ENCODE assay signal across 1 cellular context in genomic region chr5:141001854-141002666, GRCh38.
TF ChIP-seq lines count a peak whose summit lies in the region.

No MANE protein-coding gene starts in this region.

TF ChIP-seq in A549, 52 proteins besides CTCF, POLR2A, EP300 and RAD21 (continued from another document):
- TF ChIP-seq ATOH8 (CRISPR knock-in tag; IDR thresholded peaks at IDR 0.05; ENCODE audit: low read depth) (no peak), RFX5 (IDR thresholded peaks at IDR 0.05) (no peak), PHF8 (IDR thresholded peaks at IDR 0.05; ENCODE audit: borderline replicate concordance, low read depth) (no peak), KDM1A (IDR thresholded peaks at IDR 0.05; ENCODE audit: low read depth) (no peak), RNF2 (IDR thresholded peaks at IDR 0.05; ENCODE audit: borderline replicate concordance, low read depth) (no peak), BCL3 (IDR thresholded peaks at IDR 0.05) (no peak), FOSB (CRISPR knock-in tag; IDR thresholded peaks at IDR 0.05) (no peak), RCOR1 (IDR thresholded peaks at IDR 0.05; ENCODE audit: low read depth, low read length) (no peak), SMC3 (IDR thresholded peaks at IDR 0.05) (no peak)
